Comparison of ENCODE assay signal across 25 cellular contexts in genomic region chr11:62953811-62954210, GRCh38. TPM values are rescaled to one million over a fixed set of nuclear protein-coding genes. Genes with fewer than 3 reads are reported as not detected.
DNase-seq lines count a peak whose midpoint lies in the region; ATAC-seq, FAIRE-seq and TF ChIP-seq lines count a peak whose summit lies in the region.
"Had no signal": no experiment of that assay in that cellular context is flagged by ENCODE, and none has a peak within 500 bp of the region (broad histone marks: within the 10 kb centered on the region; RNA-seq: fewer than 3 reads in every experiment).

No MANE protein-coding gene starts in this region.

- H3K9me3 ChIP-seq in K562 (replicated peaks; ENCODE audit: control insufficient read depth, insufficient read depth, low read depth, low read length) = no peaks in the 10 kb centered on the region
- H3K9me3 ChIP-seq in CD4-positive, alpha-beta memory T cell (ENCODE audit: control insufficient read depth in 1 of 2, low read length in 2 of 2) = no peaks in the 10 kb centered on the region
- H3K9me3 ChIP-seq: BE2C, SJCRH30 had no signal

- no peak overlapping the region for H3K9ac ChIP-seq in K562 (ENCODE audit: insufficient read depth in 1 of 2, low read depth in 2 of 2, low read length in 2 of 2)

- no peak for TF ChIP-seq POLR2A in K562 (conservative IDR thresholded peaks at IDR 0.05)

- intact Hi-C loops in cardiac septum (cut with DNase I) = no loop called here
- intact Hi-C loops in Right ventricle myocardium inferior (cut with DNase I) = no loop called here
- intact Hi-C loops in K562 (cut with micrococcal nuclease) = no loop called here
- intact Hi-C loops in CD4-positive, alpha-beta memory T cell (cut with micrococcal nuclease) = no loop called here

- TF ChIP-seq CTCF in K562 (IDR thresholded peaks at IDR 0.05 in 2 of 3, conservative IDR thresholded peaks at IDR 0.05 in 1 of 3; ENCODE audit: insufficient read depth in 2 of 3, low read depth in 1 of 3, low read length in 3 of 3) = no peak

- H3K27me3 Mint-ChIP-seq in CD4-positive, alpha-beta memory T cell = peaks cover 11 to 17% of the 10 kb centered on the region in 2 donors

- no peak for TF ChIP-seq EP300 in K562 (IDR thresholded peaks at IDR 0.05; ENCODE audit: low read length)

- no peak for TF ChIP-seq RAD21 in K562 (CRISPR knock-in tag; conservative IDR thresholded peaks at IDR 0.05 in 1 of 2, IDR thresholded peaks at IDR 0.05 in 1 of 2)

- no peaks in the 10 kb centered on the region for H3K4me1 ChIP-seq in K562 (replicated peaks in 1 of 2; ENCODE audit: control insufficient read depth in 2 of 2, insufficient read depth in 2 of 2, low read length in 2 of 2)
- H3K4me1 ChIP-seq in CD4-positive, alpha-beta memory T cell (ENCODE audit: insufficient read depth, low read length) = no peaks in the 10 kb centered on the region
- H3K4me1 ChIP-seq: BE2C had no signal

- no peak for ATAC-seq in Right ventricle myocardium inferior
- no peak for ATAC-seq in K562
- no peak for ATAC-seq in GM18870 (IDR thresholded peaks at IDR 0.05; ENCODE audit: unreplicated experiment)
- ATAC-seq: GM12878 had no signal

- POLR2A ChIA-PET in K562 (lab: Yijun Ruan, JAX) = no interaction called here
- POLR2A ChIA-PET in CD4-positive, alpha-beta memory T cell (lab: Charles Lee; ENCODE audit: partially characterized antibody) = no interaction called here

- FAIRE-seq in K562 (lab: Jason Lieb, UNC) = no peak
- FAIRE-seq: GM12878, HTR-8/SVneo had no signal

- H3K36me3 Mint-ChIP-seq in CD4-positive, alpha-beta memory T cell = no peaks in the 10 kb centered on the region

- H3K27me3 ChIP-seq in K562 (ENCODE audit: control insufficient read depth in 2 of 2, insufficient read depth in 2 of 2, low read length in 2 of 2) = peaks cover 13 to 14% of the 10 kb centered on the region in 2 experiments; a peak in 4 of 5 replicates
- H3K27me3 ChIP-seq in CD4-positive, alpha-beta memory T cell (ENCODE audit: insufficient read depth, low read length) = no peaks in the 10 kb centered on the region
- H3K27me3 ChIP-seq: BE2C, SJCRH30 had no signal

- H3K79me2 ChIP-seq in K562 (ENCODE audit: control insufficient read depth, insufficient read depth, low read length) = no peaks in the 10 kb centered on the region

- H2AFZ ChIP-seq in K562 (ENCODE audit: low read depth, low read length) = no peak overlapping the region

- no peak overlapping the region for H3K4me3 ChIP-seq in K562
- H3K4me3 ChIP-seq in CD4-positive, alpha-beta memory T cell (ENCODE audit: low read length in 2 of 2) = no peak overlapping the region
- H3K4me3 ChIP-seq: GM12878, SJCRH30 had no signal

- H3K27ac ChIP-seq in K562 (ENCODE audit: extremely low read depth, low read depth, low read length) = no peak overlapping the region
- H3K27ac ChIP-seq in CD4-positive, alpha-beta memory T cell (ENCODE audit: low read depth, low read length) = no peak overlapping the region
- H3K27ac ChIP-seq: SJCRH30 had no signal

- H4K20me1 ChIP-seq in K562 (replicated peaks; ENCODE audit: control insufficient read depth, insufficient read depth, low read length) = no peaks in the 10 kb centered on the region

- no TSS peak for BruUV-seq in K562 (replicated peaks; lab: Mats Ljungman, UMichigan)

- DNase-seq in cardiac septum (ENCODE audit: low spot score) (peak; percentile 47), Right ventricle myocardium inferior (ENCODE audit: missing footprints) (no peak), K562 (ENCODE audit: extremely low read depth in 1 of 4, low spot score in 3 of 4) (no peak), hepatic stellate cell (ENCODE audit: low spot score) (peak; percentile 31), T-helper 2 cell (no peak)
- no peak for DNase-seq in stimulated activated naive CD4-positive, alpha-beta T cell (lab: John Stamatoyannopoulos, UW)
- DNase-seq in CD4-positive, alpha-beta memory T cell = no peak
- DNase-seq: 8988T; BE2C; Calu3; CD4-positive, alpha-beta T cell; GDM1; MV-4-11; NCI-H1417 treated with DMSO at 0.1 percent for 48 hours; NCI-H1930; NCI-H2171; NCI-H748 treated with DMSO at 0.1 percent for 48 hours; OCI-M1; RPMI8226; SJCRH30 had no signal

- no peak overlapping the region for H3K27ac Mint-ChIP-seq in CD4-positive, alpha-beta memory T cell
- H3K27ac Mint-ChIP-seq: CD4-positive, alpha-beta T cell had no signal

- H3K9me1 ChIP-seq in K562 (ENCODE audit: control insufficient read depth, insufficient read depth, low read length) = no peaks in the 10 kb centered on the region

- H3K4me3 Mint-ChIP-seq in CD4-positive, alpha-beta memory T cell = no peak overlapping the region
- H3K4me3 Mint-ChIP-seq: CD4-positive, alpha-beta T cell had no signal

- 2% methylated on average over 4 of the region's 4 CpGs for WGBS in K562 (ENCODE audit: insufficient coverage, low coverage, missing lambda C conversion rate)

- peaks cover 0 to 7% (median 3%) of the 10 kb centered on the region in 4 donors for H3K4me1 Mint-ChIP-seq in CD4-positive, alpha-beta memory T cell

- no peaks in the 10 kb centered on the region for H3K36me3 ChIP-seq in K562 (ENCODE audit: control insufficient read depth, insufficient read depth, low read length)
- no peaks in the 10 kb centered on the region for H3K36me3 ChIP-seq in CD4-positive, alpha-beta memory T cell (ENCODE audit: insufficient read depth, low read length)
- H3K36me3 ChIP-seq: BE2C, SJCRH30 had no signal

- no peak overlapping the region for H3K4me2 ChIP-seq in K562 (ENCODE audit: insufficient read depth, low read length)

- CTCF ChIA-PET in K562 (lab: Yijun Ruan, JAX; ENCODE audit: low intra/inter-chr PET ratio) = no interaction called here
- CTCF ChIA-PET in CD4-positive, alpha-beta memory T cell (lab: Charles Lee; ENCODE audit: partially characterized antibody) = no interaction called here

- in situ Hi-C loops in K562 (cut with MboI) = no loop called here

- no peaks in the 10 kb centered on the region for H3K9me3 Mint-ChIP-seq in CD4-positive, alpha-beta memory T cell
- H3K9me3 Mint-ChIP-seq: CD4-positive, alpha-beta T cell had no signal

TF ChIP-seq in K562, 482 proteins besides CTCF, POLR2A, EP300 and RAD21 (continues in another document):
- TF ChIP-seq JUND (IDR thresholded peaks at IDR 0.05; ENCODE audit: borderline replicate concordance, low read depth, low read length) (peak; percentile 12; the same call in 1 of the 2 replicates), JUND (tag; IDR thresholded peaks at IDR 0.05; ENCODE audit: borderline replicate concordance, low read depth, low read length) (no peak; the same call in 2 of the 3 replicates), POLR2B (IDR thresholded peaks at IDR 0.05; ENCODE audit: low read depth, partially characterized antibody) (no peak), FOSL1 (tag; conservative IDR thresholded peaks at IDR 0.05) (peak; percentile 47; the same call in 1 of the 2 replicates)

RNA-seq across cellular contexts. Expression of gene SLC22A6, which starts 31.0 kb away (rescaled TPM):
- total RNA-seq in cardiac septum = not detected
- not detected for total RNA-seq in Right ventricle myocardium inferior
- total RNA-seq in K562 (2011; cell fraction: chromatin; rRNA removed; ENCODE audit: low replicate concordance) = not detected in 2 replicates
- not detected in 2 replicates for total RNA-seq in K562 (2011; cell fraction: nucleolus; rRNA removed)
- total RNA-seq in K562 (2011; cell fraction: nucleoplasm; rRNA removed) = not detected in 2 replicates
- total RNA-seq in K562 (2014; rRNA removed) = not detected in 2 replicates
- total RNA-seq in K562 (2014; rRNA removed; fragmentation: Illumina TruSeq; extraction: Trizol) = not detected in 2 replicates
- total RNA-seq in K562 (2015; rRNA removed; fragmentation: Illumina TruSeq; extraction: Trizol) = not detected in 2 replicates
- not detected in 2 replicates for total RNA-seq in K562 (2021)
- polyA plus RNA-seq in K562 (2011; rRNA removed) = not detected in 2 replicates
- not detected in 2 replicates for polyA plus RNA-seq in K562 (2011; cell fraction: cytosol; rRNA removed)
- polyA plus RNA-seq in K562 (2011; cell fraction: nucleus; rRNA removed) = not detected in 2 replicates
- not detected in 2 replicates for polyA plus RNA-seq in K562 (2012)
- polyA plus RNA-seq in K562 (2014; fragmentation: Illumina TruSeq; extraction: Trizol) = not detected in 2 replicates
- polyA plus RNA-seq in K562 (2014; fragmentation: Nextera tagmentation; extraction: Ambion mirVana) = not detected
- not detected in 2 replicates for polyA plus RNA-seq in K562 (2014; rRNA removed)
- not detected in 2 replicates for polyA minus RNA-seq in K562 (2011; rRNA and poly(A)+ RNA removed)
- polyA minus RNA-seq in K562 (2011; cell fraction: cytosol; rRNA and poly(A)+ RNA removed) = not detected in 2 replicates
- polyA minus RNA-seq in K562 (2011; cell fraction: nucleus; rRNA and poly(A)+ RNA removed) = not detected in 2 replicates
- total RNA-seq in CD4-positive, alpha-beta memory T cell = not detected
- polyA plus RNA-seq in CD4-positive, alpha-beta memory T cell = not detected
- total RNA-seq: Calu3; CD4-positive, alpha-beta T cell; GM12878; H4; NCI-H460; SJCRH30 had no signal
- polyA plus RNA-seq: GM12878 had no signal

RNA-seq across cellular contexts. Expression of gene CHRM1, which starts 32.6 kb away (rescaled TPM):
- total RNA-seq in cardiac septum (not detected), Right ventricle myocardium inferior (not detected), K562 (2014; rRNA removed) (not detected in 2 replicates), K562 (2014; rRNA removed; fragmentation: Illumina TruSeq; extraction: Trizol) (not detected in 2 replicates), K562 (2015; rRNA removed; fragmentation: Illumina TruSeq; extraction: Trizol) (not detected in 2 replicates), K562 (2021) (not detected in 2 replicates)
- total RNA-seq in K562 (2011; cell fraction: chromatin; rRNA removed; ENCODE audit: low replicate concordance) = not detected in 2 replicates
- total RNA-seq in K562 (2011; cell fraction: nucleolus; rRNA removed) = not detected in 2 replicates
- not detected in 2 replicates for total RNA-seq in K562 (2011; cell fraction: nucleoplasm; rRNA removed)
- polyA plus RNA-seq in K562 (2011; rRNA removed) (not detected in 2 replicates), K562 (2014; fragmentation: Illumina TruSeq; extraction: Trizol) (not detected in 2 replicates), K562 (2014; fragmentation: Nextera tagmentation; extraction: Ambion mirVana) (not detected), K562 (2014; rRNA removed) (not detected in 2 replicates)
- polyA plus RNA-seq in K562 (2011; cell fraction: cytosol; rRNA removed) = not detected in 2 replicates
- not detected in 2 replicates for polyA plus RNA-seq in K562 (2011; cell fraction: nucleus; rRNA removed)
- polyA plus RNA-seq in K562 (2012) = not detected in 2 replicates
- not detected in 2 replicates for polyA minus RNA-seq in K562 (2011; rRNA and poly(A)+ RNA removed)
- not detected in 2 replicates for polyA minus RNA-seq in K562 (2011; cell fraction: cytosol; rRNA and poly(A)+ RNA removed)
- not detected in 2 replicates for polyA minus RNA-seq in K562 (2011; cell fraction: nucleus; rRNA and poly(A)+ RNA removed)
- not detected for total RNA-seq in CD4-positive, alpha-beta memory T cell
- polyA plus RNA-seq in CD4-positive, alpha-beta memory T cell = not detected
- total RNA-seq: Calu3; CD4-positive, alpha-beta T cell; GM12878; H4; NCI-H460; SJCRH30 had no signal
- polyA plus RNA-seq: GM12878 had no signal

Comparison
In these comparisons a context has a peak if more than half of its experiments do, and no peak if none do; other contexts are left out.
1. DNase-seq: peak in cardiac septum (single experiment) and hepatic stellate cell (single experiment); none in Right ventricle myocardium inferior (single experiment), K562 (0 of 4), stimulated activated naive CD4-positive, alpha-beta T cell (0 of 6), CD4-positive, alpha-beta memory T cell (0 of 5) and T-helper 2 cell (0 of 5).